In genomic region chr14:89956294-89957009, GRCh38 we compare ENCODE assay signal across 8 cellular contexts. TPM values are rescaled to one million over a fixed set of nuclear protein-coding genes. Genes with fewer than 3 reads are reported as not detected.
DNase-seq lines count a peak whose midpoint lies in the region; ATAC-seq, FAIRE-seq and TF ChIP-seq lines count a peak whose summit lies in the region.

No MANE protein-coding gene starts in this region.

- peak; percentile 78 for FAIRE-seq in RCC 7860 (lab: Jason Lieb, UNC)

- no peaks in the 10 kb centered on the region for H3K9me3 Mint-ChIP-seq in CD4-positive, CD25-positive, alpha-beta regulatory T cell
- H3K9me3 Mint-ChIP-seq in activated T-helper 17 cell treated with anti-CD3 and anti-CD28 coated beads, Interleukin-2, amount 50 U/mL, for 72 hours, result no peaks in the 10 kb centered on the region

- H3K36me3 ChIP-seq in CD4-positive, CD25-positive, alpha-beta regulatory T cell (ENCODE audit: control insufficient read depth, insufficient read depth, low read length), result peaks cover 7% of the 10 kb centered on the region

- peak overlapping the region; percentile 92 to 97 (median 96) for H3K4me3 Mint-ChIP-seq in CD4-positive, CD25-positive, alpha-beta regulatory T cell
- peak overlapping the region; percentile 91 for H3K4me3 Mint-ChIP-seq in activated T-helper 17 cell treated with anti-CD3 and anti-CD28 coated beads, Interleukin-2, amount 50 U/mL, for 72 hours

- peak overlapping the region; percentile 77 for H3K4me3 ChIP-seq in CD4-positive, CD25-positive, alpha-beta regulatory T cell (ENCODE audit: low read depth, low read length)
- peak overlapping the region; percentile 84 for H3K4me3 ChIP-seq in fibroblast of villous mesenchyme (ENCODE audit: low read depth, low read length)

- no peaks in the 10 kb centered on the region for H3K27me3 ChIP-seq in CD4-positive, CD25-positive, alpha-beta regulatory T cell (ENCODE audit: control insufficient read depth, insufficient read depth, low read length)

- TF ChIP-seq CTCF in fibroblast of villous mesenchyme (IDR thresholded peaks at IDR 0.05; ENCODE audit: insufficient read depth, low read depth, low read length), result no peak

- peak; percentile 50 to 62 for ATAC-seq in CD4-positive, CD25-positive, alpha-beta regulatory T cell (ENCODE audit: low read depth in 2 of 2)
- peak; percentile 21 for ATAC-seq in GM19463 (IDR thresholded peaks at IDR 0.05; ENCODE audit: unreplicated experiment)
- ATAC-seq in activated T-helper 17 cell treated with anti-CD3 and anti-CD28 coated beads, Interleukin-2, amount 50 U/mL, for 72 hours (replicated peaks), result peak; percentile 72

- no peaks in the 10 kb centered on the region for H3K9me3 ChIP-seq in CD4-positive, CD25-positive, alpha-beta regulatory T cell (ENCODE audit: control insufficient read depth in 2 of 2, low read length in 2 of 2)

- DNase-seq in CD4-positive, CD25-positive, alpha-beta regulatory T cell, result peak; percentile 61 to 92 (median 79)
- DNase-seq in HPDE6-E6E7 (ENCODE audit: extremely low spot score) (peak; percentile 34), RCC 7860 (ENCODE audit: low spot score) (peak; percentile 79), fibroblast of villous mesenchyme (ENCODE audit: low read depth) (peak; percentile 82), nucleus accumbens (lab: John Stamatoyannopoulos, UW) (peak in 39 of 56 donors; percentile 6 to 73 (median 42))

- peak overlapping the region; percentile 99 for H3K27ac ChIP-seq in CD4-positive, CD25-positive, alpha-beta regulatory T cell (ENCODE audit: insufficient read depth, low read length, poor library complexity, severe bottlenecking)
- peak overlapping the region; percentile 19 for H3K27ac ChIP-seq in temporal lobe (ENCODE audit: low read depth, low read length)

- no peaks in the 10 kb centered on the region for H3K27me3 Mint-ChIP-seq in CD4-positive, CD25-positive, alpha-beta regulatory T cell
- no peaks in the 10 kb centered on the region for H3K27me3 Mint-ChIP-seq in activated T-helper 17 cell treated with anti-CD3 and anti-CD28 coated beads, Interleukin-2, amount 50 U/mL, for 72 hours

- H3K4me1 Mint-ChIP-seq in CD4-positive, CD25-positive, alpha-beta regulatory T cell, result peaks cover 31 to 71% (median 55%) of the 10 kb centered on the region in 4 donors
- peaks cover 40% of the 10 kb centered on the region for H3K4me1 Mint-ChIP-seq in activated T-helper 17 cell treated with anti-CD3 and anti-CD28 coated beads, Interleukin-2, amount 50 U/mL, for 72 hours

- peak overlapping the region; percentile 96 to 99 (median 97) for H3K27ac Mint-ChIP-seq in CD4-positive, CD25-positive, alpha-beta regulatory T cell
- H3K27ac Mint-ChIP-seq in activated T-helper 17 cell treated with anti-CD3 and anti-CD28 coated beads, Interleukin-2, amount 50 U/mL, for 72 hours, result peak overlapping the region; percentile 95

- H3K36me3 Mint-ChIP-seq in CD4-positive, CD25-positive, alpha-beta regulatory T cell, result peaks cover 12% of the 10 kb centered on the region
- peaks cover 54% of the 10 kb centered on the region for H3K36me3 Mint-ChIP-seq in activated T-helper 17 cell treated with anti-CD3 and anti-CD28 coated beads, Interleukin-2, amount 50 U/mL, for 72 hours (ENCODE audit: low read depth)

- H3K4me1 ChIP-seq in CD4-positive, CD25-positive, alpha-beta regulatory T cell (ENCODE audit: control insufficient read depth, insufficient read depth, low read length, poor library complexity, severe bottlenecking), result peaks cover 60% of the 10 kb centered on the region

RNA-seq across cellular contexts. Expression of gene TDP1, which starts 0.7 kb away (rescaled TPM):
- total RNA-seq in CD4-positive, CD25-positive, alpha-beta regulatory T cell, result 59.4 TPM
- 10 to 100 TPM; 36.3 to 45.0 (median 43.6) TPM for polyA plus RNA-seq in CD4-positive, CD25-positive, alpha-beta regulatory T cell
- 10 to 100 TPM; 82.8 to 98.3 TPM for total RNA-seq in activated T-helper 17 cell treated with anti-CD3 and anti-CD28 coated beads, Interleukin-2, amount 50 U/mL, for 72 hours
- 17.4 and 24.2 TPM in 2 replicates for total RNA-seq in fibroblast of villous mesenchyme
- 26.8 TPM for total RNA-seq in temporal lobe

RNA-seq across cellular contexts. Expression of gene EFCAB11, which starts 1.9 kb away (rescaled TPM):
- 0.84 TPM for total RNA-seq in CD4-positive, CD25-positive, alpha-beta regulatory T cell
- polyA plus RNA-seq in CD4-positive, CD25-positive, alpha-beta regulatory T cell, result 1 to 10 TPM; 1.3 to 2.9 (median 1.8) TPM
- 1 to 10 TPM; 5.5 to 9.4 TPM for total RNA-seq in activated T-helper 17 cell treated with anti-CD3 and anti-CD28 coated beads, Interleukin-2, amount 50 U/mL, for 72 hours
- total RNA-seq in fibroblast of villous mesenchyme, result 5.2 TPM in 2 replicates
- total RNA-seq in temporal lobe, result 3.0 TPM

Comparison
In these comparisons a context has a peak if more than half of its experiments do, and no peak if none do; other contexts are left out.
1. Peak in every context shown above with its lines: DNase-seq, ATAC-seq, H3K4me3 ChIP-seq and H3K27ac ChIP-seq.
2. ATAC-seq: peak in every context shown above with its lines; median percentile 72 in activated T-helper 17 cell treated with anti-CD3 and anti-CD28 coated beads, Interleukin-2, amount 50 U/mL, for 72 hours; 56 in CD4-positive, CD25-positive, alpha-beta regulatory T cell; 21 in GM19463.